Comparison of ENCODE assay signal across 15 cellular contexts in genomic region chr1:98253145-98253544, GRCh38.
A peak's percentile ranks its signal among the peaks of the same experiment; 100 is the strongest.
DNase-seq lines count a peak whose midpoint lies in the region; ATAC-seq and TF ChIP-seq lines count a peak whose summit lies in the region.
"Had no signal": no experiment of that assay in that cellular context is flagged by ENCODE, and none has a peak within 500 bp of the region (broad histone marks: within the 10 kb centered on the region; RNA-seq: fewer than 3 reads in every experiment).

No MANE protein-coding gene starts in this region.

- no peak overlapping the region for H3K9ac ChIP-seq in mammary epithelial cell (ENCODE audit: insufficient read depth, low read length)
- H3K9ac ChIP-seq in Karpas-422 (ENCODE audit: low read length) = no peak overlapping the region

- H3K9me3 ChIP-seq in mammary epithelial cell (replicated peaks; ENCODE audit: insufficient read depth, low read length) (no peaks in the 10 kb centered on the region), Karpas-422 (ENCODE audit: low read length) (no peaks in the 10 kb centered on the region)
- H3K9me3 ChIP-seq: A549, BE2C had no signal

- dilution Hi-C loops in mammary epithelial cell (cut with HindIII; ENCODE audit: low sequenced_read_pairs) = no loop called here

- intact Hi-C loops in mammary epithelial cell (cut with micrococcal nuclease) (no loop called here), MCF 10A (cut with micrococcal nuclease) (no loop called here)

- DNase-seq in mammary epithelial cell (no peak), MCF 10A (ENCODE audit: unreplicated experiment) (no peak), H7 (peak; percentile 4), WTC11 (ENCODE audit: low spot score) (no peak), Karpas-422 (no peak)
- DNase-seq in natural killer cell treated with Interleukin-12 subunit alpha and Interleukin-12 subunit beta and Interleukin-15 and Interleukin-18, amount 100 ng/mL, for 72 hours (ENCODE audit: low spot score) = no peak
- no peak for DNase-seq in NK-92 treated with Interleukin-12 subunit alpha and Interleukin-12 subunit beta, amount 100 ng/mL, for 24 hours (lab: John Stamatoyannopoulos, UW)
- DNase-seq: BE2C; CD4-positive, alpha-beta memory T cell; DMS79; EL had no signal

- H3K4me3 ChIP-seq in mammary epithelial cell (replicated peaks in 1 of 3; ENCODE audit: insufficient read depth in 1 of 3, low read depth in 2 of 3, low read length in 3 of 3) (no peak overlapping the region), H7 (ENCODE audit: insufficient read depth, low read depth, low read length) (no peak overlapping the region), Karpas-422 (ENCODE audit: low read length) (no peak overlapping the region)
- H3K4me3 ChIP-seq: A549 had no signal

- BruUV-seq in mammary epithelial cell (replicated peaks; lab: Mats Ljungman, UMichigan) (no TSS peak), MCF 10A (replicated peaks; lab: Mats Ljungman, UMichigan) (no TSS peak)

- H4K20me1 ChIP-seq in mammary epithelial cell (ENCODE audit: insufficient read depth, low read length) = no peaks in the 10 kb centered on the region
- no peaks in the 10 kb centered on the region for H4K20me1 ChIP-seq in Karpas-422 (ENCODE audit: insufficient read depth, low read depth, low read length)

- CTCF ChIA-PET in mammary epithelial cell (lab: Charles Lee; ENCODE audit: low non-redundant PET) (no interaction called here), MCF 10A (lab: Yijun Ruan, JAX) (interaction anchor here (0.6 kb wide), 1 partner anchor 148 kb away, joined by 3 read pairs; no protein-coding TSS in a partner anchor), WTC11 (lab: Charles Lee) (no interaction called here)

- TF ChIP-seq CTCF in mammary epithelial cell (conservative IDR thresholded peaks at IDR 0.05 in 1 of 2, IDR thresholded peaks at IDR 0.05 in 1 of 2; ENCODE audit: extremely low read depth in 1 of 2, insufficient read depth in 1 of 2, low read depth in 1 of 2, low read length in 2 of 2) (no peak), MCF 10A (IDR thresholded peaks at IDR 0.05; ENCODE audit: unreplicated experiment) (no peak), WTC11 (IDR thresholded peaks at IDR 0.05) (no peak)

- H3K79me2 ChIP-seq in mammary epithelial cell (ENCODE audit: insufficient read depth, low read length) = no peaks in the 10 kb centered on the region
- no peaks in the 10 kb centered on the region for H3K79me2 ChIP-seq in Karpas-422 (ENCODE audit: low read length)

- no peak overlapping the region for H3K27ac ChIP-seq in mammary epithelial cell (ENCODE audit: insufficient read depth, low read depth, low read length)
- no peak overlapping the region for H3K27ac ChIP-seq in Karpas-422 (ENCODE audit: low read length)
- H3K27ac ChIP-seq: A549, C4-2B had no signal

- H3K4me3 Mint-ChIP-seq in MCF 10A (ENCODE audit: unreplicated experiment) (no peak overlapping the region), WTC11 (no peak overlapping the region)
- H3K4me3 Mint-ChIP-seq in natural killer cell treated with Interleukin-12 subunit alpha and Interleukin-12 subunit beta and Interleukin-15 and Interleukin-18, amount 100 ng/mL, for 72 hours = no peak overlapping the region
- H3K4me3 Mint-ChIP-seq: CD4-positive, alpha-beta memory T cell had no signal

- in situ Hi-C loops in mammary epithelial cell (cut with MboI; ENCODE audit: low sequenced_read_pairs in 2 of 2) = no loop called here

- H2AFZ ChIP-seq in mammary epithelial cell (ENCODE audit: low read depth, low read length) = peak overlapping the region; percentile 34
- H2AFZ ChIP-seq in Karpas-422 (ENCODE audit: low read length) = no peak overlapping the region

- peak; percentile 97 for ATAC-seq in WTC11
- ATAC-seq in natural killer cell treated with Interleukin-12 subunit alpha and Interleukin-12 subunit beta and Interleukin-15 and Interleukin-18, amount 100 ng/mL, for 72 hours = no peak
- ATAC-seq: A549, HCT116, HepG2 had no signal

- H3K36me3 ChIP-seq in mammary epithelial cell (ENCODE audit: insufficient read depth, low read length) (no peaks in the 10 kb centered on the region), H7 (replicated peaks; ENCODE audit: control insufficient read depth, insufficient read depth, low read length) (no peaks in the 10 kb centered on the region), Karpas-422 (ENCODE audit: insufficient read depth, low read length) (no peaks in the 10 kb centered on the region)
- H3K36me3 ChIP-seq: BE2C had no signal

- H3K4me1 Mint-ChIP-seq in MCF 10A (ENCODE audit: insufficient read depth, unreplicated experiment) = no peaks in the 10 kb centered on the region
- peaks cover 9% of the 10 kb centered on the region for H3K4me1 Mint-ChIP-seq in WTC11
- H3K4me1 Mint-ChIP-seq in natural killer cell treated with Interleukin-12 subunit alpha and Interleukin-12 subunit beta and Interleukin-15 and Interleukin-18, amount 100 ng/mL, for 72 hours (ENCODE audit: low read depth in 2 of 2) = peaks cover 0 to 4% of the 10 kb centered on the region in 2 donors
- H3K4me1 Mint-ChIP-seq: CD4-positive, alpha-beta memory T cell had no signal

- H3K4me2 ChIP-seq in mammary epithelial cell (ENCODE audit: insufficient read depth, low read depth, low read length) (no peak overlapping the region), Karpas-422 (ENCODE audit: low read depth, low read length, poor library complexity, severe bottlenecking) (no peak overlapping the region)
- H3K4me2 ChIP-seq: A549 had no signal

- H3K27ac Mint-ChIP-seq in MCF 10A (ENCODE audit: low read depth, unreplicated experiment) (no peak overlapping the region), WTC11 (no peak overlapping the region)
- no peak overlapping the region for H3K27ac Mint-ChIP-seq in natural killer cell treated with Interleukin-12 subunit alpha and Interleukin-12 subunit beta and Interleukin-15 and Interleukin-18, amount 100 ng/mL, for 72 hours
- H3K27ac Mint-ChIP-seq: CD4-positive, alpha-beta memory T cell had no signal

- WGBS in mammary epithelial cell (ENCODE audit: low coverage, missing lambda C conversion rate) = 94% methylated on average over 3 of the region's 3 CpGs

- H3K36me3 Mint-ChIP-seq in MCF 10A (ENCODE audit: insufficient read depth, unreplicated experiment) (no peaks in the 10 kb centered on the region), WTC11 (peaks cover 16% of the 10 kb centered on the region)
- H3K36me3 Mint-ChIP-seq in natural killer cell treated with Interleukin-12 subunit alpha and Interleukin-12 subunit beta and Interleukin-15 and Interleukin-18, amount 100 ng/mL, for 72 hours = no peaks in the 10 kb centered on the region
- H3K36me3 Mint-ChIP-seq: CD4-positive, alpha-beta memory T cell had no signal

- H3K27me3 Mint-ChIP-seq in MCF 10A (ENCODE audit: insufficient read depth, unreplicated experiment) (no peaks in the 10 kb centered on the region), WTC11 (ENCODE audit: low read depth) (no peaks in the 10 kb centered on the region)
- H3K27me3 Mint-ChIP-seq in natural killer cell treated with Interleukin-12 subunit alpha and Interleukin-12 subunit beta and Interleukin-15 and Interleukin-18, amount 100 ng/mL, for 72 hours = no peaks in the 10 kb centered on the region

- H3K27me3 ChIP-seq in mammary epithelial cell (ENCODE audit: insufficient read depth, low read length) = no peaks in the 10 kb centered on the region
- H3K27me3 ChIP-seq in H7 (ENCODE audit: control insufficient read depth, insufficient read depth, low read length) = no peaks in the 10 kb centered on the region
- no peaks in the 10 kb centered on the region for H3K27me3 ChIP-seq in Karpas-422 (ENCODE audit: low read length)
- H3K27me3 ChIP-seq: BE2C had no signal

- POLR2A ChIA-PET in MCF 10A (lab: Yijun Ruan, JAX) = no interaction called here
- POLR2A ChIA-PET in WTC11 (lab: Charles Lee) = no interaction called here

- no peaks in the 10 kb centered on the region for H3K9me3 Mint-ChIP-seq in MCF 10A (ENCODE audit: unreplicated experiment)
- peaks cover 39% of the 10 kb centered on the region for H3K9me3 Mint-ChIP-seq in WTC11
- H3K9me3 Mint-ChIP-seq in natural killer cell treated with Interleukin-12 subunit alpha and Interleukin-12 subunit beta and Interleukin-15 and Interleukin-18, amount 100 ng/mL, for 72 hours = peaks cover 4% of the 10 kb centered on the region

- H3K4me1 ChIP-seq in mammary epithelial cell (ENCODE audit: insufficient read depth, low read length) (no peaks in the 10 kb centered on the region), Karpas-422 (ENCODE audit: low read length) (no peaks in the 10 kb centered on the region)
- H3K4me1 ChIP-seq: A549, BE2C had no signal

- no peaks in the 10 kb centered on the region for H3K9me2 ChIP-seq in Karpas-422 (replicated peaks; ENCODE audit: insufficient read depth, low read length)

TF ChIP-seq in WTC11, 78 proteins besides CTCF, POLR2A, EP300 and RAD21 (continues in another document):
- no peak for TF ChIP-seq FOXP4 (CRISPR knock-in tag; IDR thresholded peaks at IDR 0.05)
- TF ChIP-seq ZSCAN18 (CRISPR knock-in tag; IDR thresholded peaks at IDR 0.05) = no peak
